9 cellular contexts compared by ENCODE assay signal in genomic region chr11:49208006-49208721, GRCh38. TPM values are rescaled to one million over a fixed set of nuclear protein-coding genes. Genes with fewer than 3 reads are reported as not detected.
A peak's percentile ranks its signal among the peaks of the same experiment; 100 is the strongest.
DNase-seq lines count a peak whose midpoint lies in the region; ATAC-seq and TF ChIP-seq lines count a peak whose summit lies in the region.
"Had no signal": no experiment of that assay in that cellular context is flagged by ENCODE, and none has a peak within 500 bp of the region (broad histone marks: within the 10 kb centered on the region; RNA-seq: fewer than 3 reads in every experiment).

FOLH1 (minus strand) TSS chr11:49208602; CDS start chr11:49208409, 193 bp downstream.

- H3K9ac ChIP-seq in MM.1S (ENCODE audit: low read length) = no peak within 1 kb of the TSS; the same call in 1 of the 2 replicates
- no peak within 1 kb of the TSS for H3K9ac ChIP-seq in fibroblast of lung (ENCODE audit: insufficient read depth, low read length)

- H3K27me3 ChIP-seq in MM.1S (replicated peaks; ENCODE audit: insufficient read depth, low read length) = no peaks in the 10 kb centered on the region
- H3K27me3 ChIP-seq in fibroblast of lung (ENCODE audit: control insufficient read depth, insufficient read depth, low read length) = no peaks in the 10 kb centered on the region
- no peaks in the 10 kb centered on the region for H3K27me3 ChIP-seq in ovary

- DNase-seq in Calu3 = peak; percentile 12
- peak; percentile 38 for DNase-seq in MM.1S
- DNase-seq in fibroblast of lung (ENCODE audit: low read depth in 2 of 2) = peak in 1 of 2 donors; percentile 49
- peak; percentile 23 to 42 (median 34) for DNase-seq in ovary
- DNase-seq in HK-2 (ENCODE audit: unreplicated experiment) = no peak
- DNase-seq in ACHN = no peak
- DNase-seq: SHP77 had no signal

- intact Hi-C loops in Calu3 (cut with micrococcal nuclease; ENCODE audit: unreplicated experiment) (no loop called here), ovary (cut with DNase I) (no loop called here)

- H3K9me3 ChIP-seq in MM.1S (replicated peaks; ENCODE audit: insufficient read depth, low read length) = no peaks in the 10 kb centered on the region
- H3K9me3 ChIP-seq in fibroblast of lung (ENCODE audit: control insufficient read depth, insufficient read depth, low read depth, low read length) = no peaks in the 10 kb centered on the region
- no peaks in the 10 kb centered on the region for H3K9me3 ChIP-seq in ovary

- no TSS peak for BruUV-seq in Calu3 (replicated peaks; lab: Mats Ljungman, UMichigan)

- no peak for TF ChIP-seq POLR2A in ovary (IDR thresholded peaks at IDR 0.05)

- no peak for TF ChIP-seq CTCF in Calu3 (IDR thresholded peaks at IDR 0.05; ENCODE audit: unreplicated experiment)
- TF ChIP-seq CTCF in MM.1S (IDR thresholded peaks at IDR 0.05; ENCODE audit: low read length) = no peak
- TF ChIP-seq CTCF in fibroblast of lung (conservative IDR thresholded peaks at IDR 0.05 in 1 of 2, IDR thresholded peaks at IDR 0.05 in 1 of 2; ENCODE audit: low read depth in 1 of 2, low read length in 2 of 2) = no peak
- no peak for TF ChIP-seq CTCF in ovary (IDR thresholded peaks at IDR 0.05)

- H4K20me1 ChIP-seq in MM.1S (ENCODE audit: insufficient read depth, low read length) (no peaks in the 10 kb centered on the region), fibroblast of lung (ENCODE audit: control insufficient read depth, extremely low read depth, insufficient read depth, low read length) (no peaks in the 10 kb centered on the region)

- H3F3A ChIP-seq in MM.1S (ENCODE audit: insufficient read depth, low read length) = no peaks in the 10 kb centered on the region

- 1 to 6% (median 5%) methylated on average over 44 to 48 of the region's 48 CpGs for WGBS in ovary, 3 donors

- CTCF ChIA-PET in Calu3 (lab: Charles Lee) = no interaction called here

- no peak within 1 kb of the TSS for H3K27ac Mint-ChIP-seq in Calu3 (ENCODE audit: unreplicated experiment)

- H3K4me1 Mint-ChIP-seq in Calu3 (ENCODE audit: low read depth, unreplicated experiment) = no peaks in the 10 kb centered on the region

- no peaks in the 10 kb centered on the region for H3K9me2 ChIP-seq in MM.1S (replicated peaks; ENCODE audit: insufficient read depth, low read length)

- H3K36me3 Mint-ChIP-seq in Calu3 (ENCODE audit: insufficient read depth, unreplicated experiment) = peaks cover 5% of the 10 kb centered on the region

- H3K4me2 ChIP-seq in MM.1S (ENCODE audit: low read depth, low read length) (peak within 1 kb of the TSS; percentile 55), fibroblast of lung (ENCODE audit: extremely low read depth, insufficient read depth, low read length) (peak within 1 kb of the TSS; percentile 33)

- H3K27ac ChIP-seq in MM.1S (ENCODE audit: low read length) = no peak within 1 kb of the TSS
- H3K27ac ChIP-seq in fibroblast of lung (ENCODE audit: insufficient read depth, low read length) = no peak within 1 kb of the TSS
- H3K27ac ChIP-seq in ovary = peak within 1 kb of the TSS in 1 of 2 donors; percentile 49

- TF ChIP-seq EP300 in ovary (IDR thresholded peaks at IDR 0.05) = no peak

- H3K27me3 Mint-ChIP-seq in Calu3 (ENCODE audit: unreplicated experiment) = no peaks in the 10 kb centered on the region

- no peak for ATAC-seq in GM19035 (IDR thresholded peaks at IDR 0.05; ENCODE audit: unreplicated experiment)
- no peak for ATAC-seq in GM21786 (IDR thresholded peaks at IDR 0.05; ENCODE audit: unreplicated experiment)

- H3K9me3 Mint-ChIP-seq in Calu3 (ENCODE audit: low read depth, unreplicated experiment) = no peaks in the 10 kb centered on the region

- peak within 1 kb of the TSS; percentile 68 for H3K4me3 Mint-ChIP-seq in Calu3 (ENCODE audit: low read depth, unreplicated experiment)

- H3K4me1 ChIP-seq in MM.1S (ENCODE audit: low read length) (no peaks in the 10 kb centered on the region), fibroblast of lung (ENCODE audit: control insufficient read depth, extremely low read depth, insufficient read depth, low read length) (no peaks in the 10 kb centered on the region), ovary (ENCODE audit: insufficient read depth) (no peaks in the 10 kb centered on the region)

- H3K36me3 ChIP-seq in MM.1S (replicated peaks; ENCODE audit: insufficient read depth, low read length) (no peaks in the 10 kb centered on the region), fibroblast of lung (ENCODE audit: control insufficient read depth, insufficient read depth, low read length) (no peaks in the 10 kb centered on the region), ovary (no peaks in the 10 kb centered on the region)

- H3K79me2 ChIP-seq in MM.1S (ENCODE audit: low read length) = no peaks in the 10 kb centered on the region
- H3K79me2 ChIP-seq in fibroblast of lung (ENCODE audit: control insufficient read depth, insufficient read depth, low read length) = no peaks in the 10 kb centered on the region

- peak within 1 kb of the TSS; percentile 70 for H2AFZ ChIP-seq in MM.1S (ENCODE audit: low read length)
- H2AFZ ChIP-seq in fibroblast of lung (ENCODE audit: low read length) = no peak within 1 kb of the TSS

- in situ Hi-C loops in ACHN (cut with HindIII; ENCODE audit: low pct_ligation_motif_present, low pct_unique_long_range_greater_than_20kb, low sequenced_read_pairs) = no loop called here

- peak within 1 kb of the TSS; percentile 64 for H3K4me3 ChIP-seq in MM.1S (ENCODE audit: low read length)
- H3K4me3 ChIP-seq in fibroblast of lung (replicated peaks in 1 of 4; ENCODE audit: control extremely low read depth in 1 of 4, insufficient read depth in 1 of 4, low read depth in 3 of 4, low read length in 4 of 4) = peak within 1 kb of the TSS in 2 of 4 experiments; percentile 38 to 39
- peak within 1 kb of the TSS; percentile 31 for H3K4me3 ChIP-seq in ovary

RNA-seq across cellular contexts. Expression of gene FOLH1, which starts in this region (rescaled TPM):
- 0.80 and 0.81 TPM in 2 replicates for total RNA-seq in Calu3 (2022)
- total RNA-seq in fibroblast of lung = 0.51 and 1.2 TPM in 2 replicates
- 0.27 TPM in 1 of 2 replicates, not detected in the other for polyA plus RNA-seq in fibroblast of lung
- polyA plus RNA-seq in fibroblast of lung (2012) = not detected in 2 replicates
- not detected in 2 replicates for polyA minus RNA-seq in fibroblast of lung (ENCODE audit: low replicate concordance)
- total RNA-seq in ovary = 1 to 10 TPM in 3 of 7 donors, under 1 TPM in 3, not detected in 1; 0.69 to 2.4 (median 1.0) TPM
- 1 to 10 TPM; 1.2 to 5.0 TPM for polyA plus RNA-seq in ovary

Comparison
In these comparisons a context has a peak if more than half of its experiments do, and no peak if none do; other contexts are left out.
1. Peak in DNase-seq in Calu3; RNA of the gene not detected or under 1 TPM.
2. DNase-seq: peak in MM.1S (single experiment) and ovary (5 of 5); none in HK-2 (single experiment) and ACHN (single experiment).